21 cellular contexts compared by ENCODE assay signal in the genomic region with DNA sequence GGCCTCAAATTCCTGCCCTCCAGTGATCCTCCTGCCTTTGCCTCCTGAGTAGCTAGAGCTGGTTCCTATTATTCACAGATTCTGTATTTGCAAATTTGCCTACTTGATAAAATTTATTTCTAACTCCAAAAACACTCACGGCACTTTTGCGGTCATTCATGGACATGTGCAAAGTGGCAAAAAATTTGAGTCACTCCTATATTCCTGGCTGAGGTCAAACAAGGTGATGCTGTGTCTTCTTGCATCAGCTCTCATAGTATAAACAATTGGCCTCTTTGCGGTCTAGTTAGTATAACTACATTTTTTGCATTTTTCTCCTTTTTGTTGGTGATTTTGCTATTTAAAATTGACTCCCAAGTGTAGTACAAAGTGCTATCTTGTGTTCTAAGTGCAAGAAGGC. TPM values are rescaled to one million over a fixed set of nuclear protein-coding genes. Genes with fewer than 3 reads are reported as not detected.
DNase-seq lines count a peak whose midpoint lies in the region; ATAC-seq, FAIRE-seq and TF ChIP-seq lines count a peak whose summit lies in the region.
"Had no signal": no experiment of that assay in that cellular context is flagged by ENCODE, and none has a peak within 500 bp of the region (broad histone marks: within the 10 kb centered on the region; RNA-seq: fewer than 3 reads in every experiment).

No MANE protein-coding gene starts in this region.

- no peak for TF ChIP-seq CTCF in smooth muscle cell (IDR thresholded peaks at IDR 0.05; ENCODE audit: borderline replicate concordance, insufficient read depth, poor library complexity, severe bottlenecking)

- TF ChIP-seq POLR2A in H54 (IDR thresholded peaks at IDR 0.05; ENCODE audit: low read depth, low read length): no peak

- peaks cover 8% of the 10 kb centered on the region for H4K20me1 ChIP-seq in smooth muscle cell (ENCODE audit: low read depth)

- peaks cover 40% of the 10 kb centered on the region for H3K4me1 ChIP-seq in ACC112 (ENCODE audit: control insufficient read depth, insufficient read depth, low read length, unreplicated experiment)
- peaks cover 13% of the 10 kb centered on the region for H3K4me1 ChIP-seq in adipocyte (ENCODE audit: control insufficient read depth, insufficient read depth, low read length)
- H3K4me1 ChIP-seq in smooth muscle cell (ENCODE audit: low read depth): peaks cover 7% of the 10 kb centered on the region
- H3K4me1 ChIP-seq: upper lobe of right lung had no signal

- H3K4me3 ChIP-seq in ACC112 (ENCODE audit: low read depth, low read length) (no peak overlapping the region), adipocyte (ENCODE audit: low read length) (no peak overlapping the region), smooth muscle cell (no peak overlapping the region)
- H3K4me3 ChIP-seq: A549, MG63, upper lobe of right lung had no signal

- H3F3A ChIP-seq in smooth muscle cell (ENCODE audit: low read depth): peaks cover 4% of the 10 kb centered on the region

- H3K27ac ChIP-seq in ACC112 (ENCODE audit: low read depth, low read length): peak overlapping the region; percentile 97
- H3K27ac ChIP-seq in smooth muscle cell (ENCODE audit: low read depth): no peak overlapping the region
- H3K27ac ChIP-seq: upper lobe of right lung had no signal

- no peak for DNase-seq in H54 (ENCODE audit: insufficient read length, low spot score)
- peak; percentile 91 for DNase-seq in adipocyte (ENCODE audit: low read depth)
- DNase-seq in fibroblast of the conjunctiva (ENCODE audit: low read depth): peak; percentile 64
- DNase-seq in HuH-7 (ENCODE audit: low spot score): no peak
- no peak for DNase-seq in smooth muscle cell (lab: John Stamatoyannopoulos, UW; ENCODE audit: unreplicated experiment)
- DNase-seq: activated CD4-positive, alpha-beta T cell treated with anti-CD3 and anti-CD28 coated beads for 36 hours; DMS 273 treated with DMSO at 0.1 percent for 48 hours; H7; mammary epithelial cell; MG63; NCI-H2029 treated with DMSO at 0.1 percent for 48 hours; stimulated activated naive B cell treated with anti-CD40 and anti-IgM and Interleukin-4, amounts not matched to agents 10 μg/mL and 1 μg/mL and 100 μg/mL, for 72 hours; upper lobe of right lung had no signal

- H3K36me3 ChIP-seq in ACC112 (ENCODE audit: insufficient read depth, low read length): peaks cover 13% of the 10 kb centered on the region
- peaks cover 5% of the 10 kb centered on the region for H3K36me3 ChIP-seq in adipocyte (ENCODE audit: control insufficient read depth, insufficient read depth, low read length, severe bottlenecking)
- no peaks in the 10 kb centered on the region for H3K36me3 ChIP-seq in smooth muscle cell (ENCODE audit: low read depth)
- H3K36me3 ChIP-seq: upper lobe of right lung had no signal

- 83% methylated on average over 3 of the region's 3 CpGs for WGBS in smooth muscle cell (ENCODE audit: low lambda C conversion rate)

- H3K27me3 ChIP-seq in ACC112 (ENCODE audit: insufficient read depth, low read length): no peaks in the 10 kb centered on the region
- H3K27me3 ChIP-seq in adipocyte (replicated peaks; ENCODE audit: control insufficient read depth, insufficient read depth, low read length): no peaks in the 10 kb centered on the region
- no peaks in the 10 kb centered on the region for H3K27me3 ChIP-seq in smooth muscle cell (ENCODE audit: low read depth)
- H3K27me3 ChIP-seq: MG63, upper lobe of right lung had no signal

- peak; percentile 55 for FAIRE-seq in H54 (lab: Jason Lieb, UNC)
- FAIRE-seq: A549 had no signal

- no peak overlapping the region for H3K9ac ChIP-seq in adipocyte (ENCODE audit: low read length)
- no peak overlapping the region for H3K9ac ChIP-seq in smooth muscle cell (ENCODE audit: low read depth)

- H2AFZ ChIP-seq in ACC112 (ENCODE audit: low read length, unreplicated experiment) (no peak overlapping the region), smooth muscle cell (ENCODE audit: low read depth) (no peak overlapping the region)

- H3K79me2 ChIP-seq in ACC112 (ENCODE audit: control insufficient read depth, insufficient read depth, low read length, unreplicated experiment): peaks cover 32% of the 10 kb centered on the region
- H3K79me2 ChIP-seq in smooth muscle cell (ENCODE audit: low read depth): peaks cover 59% of the 10 kb centered on the region

- no peak overlapping the region for H3K4me2 ChIP-seq in smooth muscle cell
- H3K4me2 ChIP-seq: A549 had no signal

- H3K9me3 ChIP-seq in adipocyte (ENCODE audit: control insufficient read depth, low read length): no peaks in the 10 kb centered on the region
- H3K9me3 ChIP-seq in smooth muscle cell (replicated peaks; ENCODE audit: low read depth): no peaks in the 10 kb centered on the region
- H3K9me3 ChIP-seq: upper lobe of right lung had no signal

- ATAC-seq in HG03095 (IDR thresholded peaks at IDR 0.05; ENCODE audit: unreplicated experiment) (no peak), HG02623 (IDR thresholded peaks at IDR 0.05; ENCODE audit: unreplicated experiment) (no peak)
- ATAC-seq: A549; activated CD4-positive, alpha-beta T cell treated with anti-CD3 and anti-CD28 coated beads for 36 hours; activated naive CD4-positive, alpha-beta T cell treated with anti-CD3 and anti-CD28 coated beads, Interleukin-2, amount 50 U/mL, for 72 hours; esophagus mucosa; stimulated activated naive B cell treated with anti-CD40 and anti-IgM and Interleukin-4, amounts not matched to agents 10 μg/mL and 1 μg/mL and 100 μg/mL, for 72 hours; upper lobe of right lung had no signal

RNA-seq across cellular contexts. Expression of a gene that starts 24.7 kb away (rescaled TPM):
- total RNA-seq in smooth muscle cell: 28.4 and 29.3 TPM in 2 replicates
- 19.5 and 20.7 TPM in 2 replicates for polyA plus RNA-seq in smooth muscle cell

RNA-seq across cellular contexts. Expression of a gene that starts 54.2 kb away (rescaled TPM):
- not detected in 2 replicates for total RNA-seq in smooth muscle cell
- polyA plus RNA-seq in smooth muscle cell: not detected in 2 replicates
- total RNA-seq: activated CD4-positive, alpha-beta T cell treated with anti-CD3 and anti-CD28 coated beads for 36 hours; activated naive CD4-positive, alpha-beta T cell treated with anti-CD3 and anti-CD28 coated beads, Interleukin-2, amount 50 U/mL, for 72 hours; esophagus mucosa; H7; mammary epithelial cell; neural crest cell; skeletal muscle tissue; upper lobe of right lung had no signal
- polyA plus RNA-seq: A549, mammary epithelial cell had no signal

Comparison
In these comparisons a context has a peak if more than half of its experiments do, and no peak if none do; other contexts are left out.
1. DNase-seq: peak in adipocyte (single experiment) and fibroblast of the conjunctiva (single experiment); none in H54 (single experiment), HuH-7 (single experiment) and smooth muscle cell (single experiment).